In the genomic region with DNA sequence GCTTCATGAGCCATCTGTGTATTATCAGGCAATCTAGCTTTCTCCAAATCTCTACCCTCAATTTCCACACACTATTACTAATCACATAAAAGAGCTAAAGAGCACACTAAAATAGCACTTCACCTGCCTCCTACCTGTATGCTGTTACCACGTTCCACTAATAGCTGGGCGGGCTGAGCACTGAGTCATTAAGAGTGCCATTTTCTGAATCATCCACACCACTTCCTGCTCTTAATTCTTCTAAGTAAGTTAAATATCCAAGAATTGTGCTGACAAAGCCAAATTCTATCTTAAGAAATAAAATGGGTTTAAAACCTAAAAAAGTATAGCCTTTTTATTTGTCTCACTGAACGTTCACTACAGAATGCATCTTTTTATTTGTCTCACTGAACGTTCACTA, we compare ENCODE assay signal across 8 cellular contexts. TPM values are rescaled to one million over a fixed set of nuclear protein-coding genes. Genes with fewer than 3 reads are reported as not detected.
DNase-seq lines count a peak whose midpoint lies in the region; ATAC-seq lines count a peak whose summit lies in the region.

No MANE protein-coding gene starts in this region.

- ATAC-seq in HG02981 (IDR thresholded peaks at IDR 0.05; ENCODE audit: unreplicated experiment) (no peak), HG03025 (IDR thresholded peaks at IDR 0.05; ENCODE audit: low FRiP score, unreplicated experiment) (no peak)

- DNase-seq in HPDE6-E6E7 (ENCODE audit: extremely low spot score), result peak; percentile 88
- DNase-seq in activated CD4-positive, alpha-beta T cell treated with anti-CD3 and anti-CD28 coated beads for 48 hours, result peak; percentile 79
- peak; percentile 7 for DNase-seq in effector CD4-positive, alpha-beta T cell
- peak; percentile 25 to 69 (median 52) for DNase-seq in stimulated activated CD4-positive, alpha-beta T cell treated with anti-CD3 and anti-CD28 coated beads, TNF-alpha, amount 100 ng/mL, for 24 hours (ENCODE audit: low read depth in 3 of 3)
- DNase-seq in NCI-H1105 treated with DMSO at 0.1 percent for 48 hours (lab: John Stamatoyannopoulos, UW), result no peak
- no peak for DNase-seq in mucosa of gallbladder (ENCODE audit: low spot score)

RNA-seq across cellular contexts. Expression of gene NOL10, which starts 35.7 kb away (rescaled TPM):
- 19.2 TPM for total RNA-seq in mucosa of gallbladder

Comparison
In these comparisons a context has a peak if more than half of its experiments do, and no peak if none do; other contexts are left out.
1. DNase-seq: peak in HPDE6-E6E7 (single experiment), activated CD4-positive, alpha-beta T cell treated with anti-CD3 and anti-CD28 coated beads for 48 hours (single experiment), effector CD4-positive, alpha-beta T cell (single experiment) and stimulated activated CD4-positive, alpha-beta T cell treated with anti-CD3 and anti-CD28 coated beads, TNF-alpha, amount 100 ng/mL, for 24 hours (3 of 3); none in NCI-H1105 treated with DMSO at 0.1 percent for 48 hours (single experiment) and mucosa of gallbladder (single experiment).